ENCODE assay signal across 10 cellular contexts in the genomic region with DNA sequence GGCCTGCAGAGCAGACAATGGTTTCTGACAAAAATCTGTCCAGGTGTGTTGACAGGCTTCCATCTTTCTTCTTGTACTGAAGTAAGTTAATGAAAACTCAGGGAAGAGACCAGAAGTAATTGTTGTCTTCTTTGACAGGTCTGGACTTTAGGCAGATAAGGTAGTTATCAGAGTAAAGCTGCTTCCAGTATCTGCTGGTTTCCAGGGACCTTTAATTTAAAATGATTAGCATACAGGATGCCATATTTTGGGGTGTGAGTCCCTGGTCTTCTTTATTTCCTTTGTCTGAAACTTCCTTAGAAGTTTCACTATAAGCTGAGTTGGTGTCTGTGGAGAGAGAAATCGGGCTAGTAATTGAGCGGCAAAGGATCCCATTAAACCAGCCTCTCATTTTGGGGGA. TPM values are rescaled to one million over a fixed set of nuclear protein-coding genes. Genes with fewer than 3 reads are reported as not detected.
DNase-seq lines count a peak whose midpoint lies in the region; ATAC-seq and TF ChIP-seq lines count a peak whose summit lies in the region.
"Had no signal": no experiment of that assay in that cellular context is flagged by ENCODE, and none has a peak within 500 bp of the region (broad histone marks: within the 10 kb centered on the region; RNA-seq: fewer than 3 reads in every experiment).

No MANE protein-coding gene starts in this region.

- peak overlapping the region; percentile 100; the same call in 1 of the 2 replicates for H3K27ac ChIP-seq in C4-2B
- peak overlapping the region; percentile 85 for H3K27ac ChIP-seq in KOPT-K1 (ENCODE audit: low read depth, low read length, poor library complexity, severe bottlenecking)
- peak overlapping the region; percentile 85 for H3K27ac ChIP-seq in naive thymus-derived CD4-positive, alpha-beta T cell (ENCODE audit: low read depth, low read length)
- H3K27ac ChIP-seq in RWPE1: no peak overlapping the region

- intact Hi-C loops in naive thymus-derived CD4-positive, alpha-beta T cell (cut with micrococcal nuclease): loop anchor here (2.0 to 5.0 kb wide), 3 partner anchors 379 to 1953 kb away; a partner anchor contains a TSS

- DNase-seq in chondrocyte (ENCODE audit: low spot score) (no peak), RWPE1 (ENCODE audit: low spot score) (no peak), COR-L47 (lab: John Stamatoyannopoulos, UW) (no peak), HT-29 (ENCODE audit: low spot score) (no peak)
- no peak for DNase-seq in naive thymus-derived CD4-positive, alpha-beta T cell
- DNase-seq: cortex of kidney, SIG-M5 had no signal

- H3K27me3 Mint-ChIP-seq in chondrocyte (ENCODE audit: low read depth): no peaks in the 10 kb centered on the region
- H3K27me3 Mint-ChIP-seq in naive thymus-derived CD4-positive, alpha-beta T cell: no peaks in the 10 kb centered on the region

- no peaks in the 10 kb centered on the region for H3K27me3 ChIP-seq in naive thymus-derived CD4-positive, alpha-beta T cell (ENCODE audit: control insufficient read depth in 2 of 2, insufficient read depth in 2 of 2, low read length in 2 of 2)

- CTCF ChIA-PET in naive thymus-derived CD4-positive, alpha-beta T cell (lab: Charles Lee): interaction anchor here (0.6 to 1.3 kb wide), 4 partner anchors 11 to 249 kb away, joined by 3 to 6 read pairs (median 4); no protein-coding TSS in a partner anchor
- CTCF ChIA-PET in RWPE1 (lab: Yijun Ruan, JAX): interaction anchor here (0.6 to 0.7 kb wide), 2 partner anchors 346 to 848 kb away, joined by 3 read pairs; no protein-coding TSS in a partner anchor

- TF ChIP-seq CTCF in C4-2B (conservative IDR thresholded peaks at IDR 0.05) (no peak), chondrocyte (IDR thresholded peaks at IDR 0.05) (no peak), RWPE1 (conservative IDR thresholded peaks at IDR 0.05; ENCODE audit: low read depth) (no peak)

- peak overlapping the region; percentile 18 for H3K27ac Mint-ChIP-seq in chondrocyte (ENCODE audit: unreplicated experiment)
- peak overlapping the region in 8 of 9 donors; percentile 51 to 98 (median 89) for H3K27ac Mint-ChIP-seq in naive thymus-derived CD4-positive, alpha-beta T cell

- peaks cover 31% of the 10 kb centered on the region for H3K4me1 Mint-ChIP-seq in chondrocyte (ENCODE audit: low read depth)
- H3K4me1 Mint-ChIP-seq in naive thymus-derived CD4-positive, alpha-beta T cell: peaks cover 14 to 63% (median 42%) of the 10 kb centered on the region in 7 donors

- ATAC-seq in naive thymus-derived CD4-positive, alpha-beta T cell: no peak
- no peak for ATAC-seq in GM21576 (IDR thresholded peaks at IDR 0.05; ENCODE audit: unreplicated experiment)

- H3K4me1 ChIP-seq in naive thymus-derived CD4-positive, alpha-beta T cell (ENCODE audit: control insufficient read depth in 2 of 2, insufficient read depth in 2 of 2, low read length in 2 of 2): peaks cover 25 to 33% of the 10 kb centered on the region in 2 donors

- POLR2A ChIA-PET in naive thymus-derived CD4-positive, alpha-beta T cell (lab: Charles Lee): interaction anchor here (0.8 to 2.7 kb wide), 5 partner anchors 11 to 87 kb away, joined by 3 to 18 read pairs (median 6); a partner anchor contains a TSS
- POLR2A ChIA-PET in RWPE1 (lab: Yijun Ruan, JAX; ENCODE audit: low non-redundant PET): interaction anchor here (0.7 kb wide), 1 partner anchor 28 kb away, joined by 3 read pairs; a partner anchor contains a TSS

- H3K4me3 ChIP-seq in naive thymus-derived CD4-positive, alpha-beta T cell (ENCODE audit: low read length): peak overlapping the region; percentile 98

- peaks cover 2% of the 10 kb centered on the region for H3K36me3 Mint-ChIP-seq in chondrocyte (ENCODE audit: low read depth)
- peaks cover 0 to 8% (median 6%) of the 10 kb centered on the region in 5 donors for H3K36me3 Mint-ChIP-seq in naive thymus-derived CD4-positive, alpha-beta T cell

- no peaks in the 10 kb centered on the region for H3K9me3 Mint-ChIP-seq in chondrocyte (ENCODE audit: low read depth)
- peaks cover 0 to 2% (median 0%) of the 10 kb centered on the region in 11 donors for H3K9me3 Mint-ChIP-seq in naive thymus-derived CD4-positive, alpha-beta T cell

- no peaks in the 10 kb centered on the region for H3K9me3 ChIP-seq in KOPT-K1 (ENCODE audit: insufficient read depth, low read length, poor library complexity, severe bottlenecking)
- H3K9me3 ChIP-seq in naive thymus-derived CD4-positive, alpha-beta T cell (ENCODE audit: control insufficient read depth in 2 of 3, low read length in 3 of 3): no peaks in the 10 kb centered on the region

- H3K36me3 ChIP-seq in KOPT-K1 (ENCODE audit: insufficient read depth, low read length): peaks cover 20% of the 10 kb centered on the region
- H3K36me3 ChIP-seq in naive thymus-derived CD4-positive, alpha-beta T cell (ENCODE audit: control insufficient read depth in 2 of 3, insufficient read depth in 3 of 3, low read length in 3 of 3): peaks cover 0 to 17% (median 0%) of the 10 kb centered on the region in 3 experiments

- peak overlapping the region; percentile 98 for H3K4me3 Mint-ChIP-seq in chondrocyte (ENCODE audit: unreplicated experiment)
- H3K4me3 Mint-ChIP-seq in naive thymus-derived CD4-positive, alpha-beta T cell: peak overlapping the region; percentile 86 to 99 (median 98)

RNA-seq across cellular contexts. Expression of a gene that starts 1.5 kb away (rescaled TPM):
- 58.6 to 77.7 TPM (median 59.5 TPM) in 3 replicates for total RNA-seq in chondrocyte
- total RNA-seq in naive thymus-derived CD4-positive, alpha-beta T cell: 10 to 100 TPM; 43.0 to 67.3 (median 64.8) TPM
- polyA plus RNA-seq in naive thymus-derived CD4-positive, alpha-beta T cell: 10 to 100 TPM; 79.0 to 91.2 TPM
- 148 and 150 TPM in 2 replicates for total RNA-seq in HT-29 (2014; rRNA removed; shearing (Covaris generic))

RNA-seq across cellular contexts. Expression of a gene that starts 1.8 kb away (rescaled TPM):
- 18.9 to 20.0 TPM (median 19.4 TPM) in 3 replicates for total RNA-seq in chondrocyte
- total RNA-seq in naive thymus-derived CD4-positive, alpha-beta T cell: 10 to 100 TPM; 10.2 to 15.6 (median 12.4) TPM
- polyA plus RNA-seq in naive thymus-derived CD4-positive, alpha-beta T cell: 10 to 100 TPM; 12.4 to 13.8 TPM
- 28.9 and 35.0 TPM in 2 replicates for total RNA-seq in HT-29 (2014; rRNA removed; shearing (Covaris generic))

RNA-seq across cellular contexts. Expression of a gene that starts 27.4 kb away (rescaled TPM):
- total RNA-seq in chondrocyte: 84.4 to 92.1 TPM (median 87.3 TPM) in 3 replicates
- 100 to 1,000 TPM in 3 of 5 experiments, 10 to 100 TPM in 2; 93.6 to 193 (median 124) TPM for total RNA-seq in naive thymus-derived CD4-positive, alpha-beta T cell
- polyA plus RNA-seq in naive thymus-derived CD4-positive, alpha-beta T cell: 100 to 1,000 TPM; 339 to 382 TPM
- total RNA-seq in HT-29 (2014; rRNA removed; shearing (Covaris generic)): 352 and 413 TPM in 2 replicates

RNA-seq across cellular contexts. Expression of a gene that starts 37.8 kb away (rescaled TPM):
- total RNA-seq in chondrocyte: not detected in 3 replicates
- total RNA-seq in naive thymus-derived CD4-positive, alpha-beta T cell: not detected
- polyA plus RNA-seq in naive thymus-derived CD4-positive, alpha-beta T cell: under 1 TPM; 0.56 to 0.95 TPM
- not detected in 2 replicates for total RNA-seq in HT-29 (2014; rRNA removed; shearing (Covaris generic))

RNA-seq across cellular contexts. Expression of a gene that starts 45.9 kb away (rescaled TPM):
- 57.4 to 60.3 TPM (median 59.2 TPM) in 3 replicates for total RNA-seq in chondrocyte
- total RNA-seq in naive thymus-derived CD4-positive, alpha-beta T cell: 10 to 100 TPM; 51.4 to 82.2 (median 59.1) TPM
- 10 to 100 TPM; 26.9 to 44.5 TPM for polyA plus RNA-seq in naive thymus-derived CD4-positive, alpha-beta T cell
- 63.0 and 65.9 TPM in 2 replicates for total RNA-seq in HT-29 (2014; rRNA removed; shearing (Covaris generic))
